ENCODE assay signal across 2 cellular contexts in genomic region chr10:128211953-128212727, GRCh38.
A peak's percentile ranks its signal among the peaks of the same experiment; 100 is the strongest.
TF ChIP-seq lines count a peak whose summit lies in the region.

No MANE protein-coding gene starts in this region.

TF ChIP-seq in HEK293, 187 proteins besides CTCF, POLR2A, EP300 and RAD21 (continued from another document and continues in another):
- TF ChIP-seq HIC1 (tag by site-specific recombination; IDR thresholded peaks at IDR 0.05) (peak; percentile 78), YY1 (tag by site-specific recombination; IDR thresholded peaks at IDR 0.05) (no peak), SCRT2 (tag by site-specific recombination; IDR thresholded peaks at IDR 0.05) (peak; percentile 74; the same call in 1 of the 2 replicates), ZNF518A (tag by site-specific recombination; conservative IDR thresholded peaks at IDR 0.05; ENCODE audit: low read depth) (no peak), ZSCAN18 (tag by site-specific recombination; IDR thresholded peaks at IDR 0.05) (no peak), PRDM1 (tag by site-specific recombination; IDR thresholded peaks at IDR 0.05) (no peak), MZF1 (tag by site-specific recombination; IDR thresholded peaks at IDR 0.05; ENCODE audit: borderline replicate concordance) (no peak), ZNF596 (tag by site-specific recombination; IDR thresholded peaks at IDR 0.05) (no peak), SP3 (tag by site-specific recombination; IDR thresholded peaks at IDR 0.05) (peak; percentile 67), ZNF707 (tag by site-specific recombination; IDR thresholded peaks at IDR 0.05) (no peak), ZNF843 (tag by site-specific recombination; IDR thresholded peaks at IDR 0.05) (no peak), GLI4 (tag by site-specific recombination; IDR thresholded peaks at IDR 0.05) (no peak), ZNF654 (tag by site-specific recombination; IDR thresholded peaks at IDR 0.05; ENCODE audit: low read depth) (no peak), KLF8 (tag by site-specific recombination; IDR thresholded peaks at IDR 0.05) (no peak), IKZF3 (tag by site-specific recombination; IDR thresholded peaks at IDR 0.05) (no peak), ZNF148 (tag by site-specific recombination; IDR thresholded peaks at IDR 0.05; ENCODE audit: borderline replicate concordance) (no peak)

TF ChIP-seq in SK-N-SH treated with all-trans-retinoic acid at 6 μM for 48 hours, 23 proteins besides CTCF, POLR2A, EP300 and RAD21 (continued from another document):
- TF ChIP-seq TCF4 (CRISPR knock-in tag; IDR thresholded peaks at IDR 0.05; ENCODE audit: borderline replicate concordance) (no peak), OSR1 (CRISPR knock-in tag; IDR thresholded peaks at IDR 0.05) (no peak), ZNF70 (CRISPR knock-in tag; IDR thresholded peaks at IDR 0.05) (no peak), RARB (CRISPR knock-in tag; IDR thresholded peaks at IDR 0.05) (no peak)
